8 cellular contexts compared by ENCODE assay signal in genomic region chr1:174743654-174744561, GRCh38.
A peak's percentile ranks its signal among the peaks of the same experiment; 100 is the strongest.
DNase-seq lines count a peak whose midpoint lies in the region; ATAC-seq, FAIRE-seq and TF ChIP-seq lines count a peak whose summit lies in the region.

No MANE protein-coding gene starts in this region.

- no peaks in the 10 kb centered on the region for H3K36me3 ChIP-seq in mammary epithelial cell (ENCODE audit: insufficient read depth, low read length)
- no peaks in the 10 kb centered on the region for H3K36me3 ChIP-seq in left lung

- no peak overlapping the region for H3K4me2 ChIP-seq in mammary epithelial cell (ENCODE audit: insufficient read depth, low read depth, low read length)

- H3K9me3 ChIP-seq in mammary epithelial cell (replicated peaks; ENCODE audit: insufficient read depth, low read length) (no peaks in the 10 kb centered on the region), left lung (no peaks in the 10 kb centered on the region)

- no peaks in the 10 kb centered on the region for H3K79me2 ChIP-seq in mammary epithelial cell (ENCODE audit: insufficient read depth, low read length)

- CTCF ChIA-PET in AG04449 (lab: Yijun Ruan, JAX) (interaction anchor here (0.7 to 12.1 kb wide), 20 partner anchors 9 to 1999 kb away, joined by 3 to 174 read pairs (median 5); no protein-coding TSS in a partner anchor), mammary epithelial cell (lab: Charles Lee; ENCODE audit: low non-redundant PET) (interaction anchor here (1.4 kb wide), 1 partner anchor 481 kb away, joined by 5 read pairs; no protein-coding TSS in a partner anchor)

- TF ChIP-seq CTCF in AG04449 (IDR thresholded peaks at IDR 0.05; ENCODE audit: insufficient read depth, low read length, missing control alignments) (peak; percentile 18), mammary epithelial cell (conservative IDR thresholded peaks at IDR 0.05 in 1 of 2, IDR thresholded peaks at IDR 0.05 in 1 of 2; ENCODE audit: extremely low read depth in 1 of 2, insufficient read depth in 1 of 2, low read depth in 1 of 2, low read length in 2 of 2) (peak; percentile 54 to 55), left lung (IDR thresholded peaks at IDR 0.05) (peak; percentile 46 to 51)

- dilution Hi-C loops in mammary epithelial cell (cut with HindIII; ENCODE audit: low sequenced_read_pairs) = loop anchor here (25.0 kb wide), 1 partner anchor 457 kb away; no protein-coding TSS in a partner anchor

- in situ Hi-C loops in mammary epithelial cell (cut with MboI; ENCODE audit: low sequenced_read_pairs in 2 of 2) = loop anchor here in 1 of 2 donors (5.0 to 25.0 kb wide), 2 partner anchors 482 to 657 kb away; no protein-coding TSS in a partner anchor

- H4K20me1 ChIP-seq in mammary epithelial cell (ENCODE audit: insufficient read depth, low read length) = no peaks in the 10 kb centered on the region

- FAIRE-seq in GM18507 (lab: Jason Lieb, UNC) = peak; percentile 70

- BruUV-seq in mammary epithelial cell (replicated peaks; lab: Mats Ljungman, UMichigan) = no TSS peak

- no peaks in the 10 kb centered on the region for H3K4me1 ChIP-seq in mammary epithelial cell (ENCODE audit: insufficient read depth, low read length)
- H3K4me1 ChIP-seq in left lung = peaks cover 0 to 39% of the 10 kb centered on the region in 2 donors

- intact Hi-C loops in mammary epithelial cell (cut with micrococcal nuclease) = loop anchor here (5.0 kb wide), 1 partner anchor 1997 kb away; no protein-coding TSS in a partner anchor
- intact Hi-C loops in left lung (cut with DNase I) = no loop called here

- H3K27me3 ChIP-seq in mammary epithelial cell (ENCODE audit: insufficient read depth, low read length) (no peaks in the 10 kb centered on the region), left lung (no peaks in the 10 kb centered on the region)

- ATAC-seq in left lung = peak; percentile 71

- no peak overlapping the region for H3K27ac ChIP-seq in mammary epithelial cell (ENCODE audit: insufficient read depth, low read depth, low read length)
- no peak overlapping the region for H3K27ac ChIP-seq in left lung
- H3K27ac ChIP-seq in substantia nigra (ENCODE audit: low read depth, low read length, poor library complexity, severe bottlenecking) = no peak overlapping the region

- DNase-seq in AG04449 (ENCODE audit: low read depth, low spot score) = no peak
- DNase-seq in GM18507 (ENCODE audit: extremely low spot score, insufficient read length, low read depth) = no peak
- DNase-seq in NCI-H446 treated with DMSO at 0.1 percent for 48 hours (lab: John Stamatoyannopoulos, UW) = peak; percentile 58
- peak; percentile 28 for DNase-seq in mammary epithelial cell
- DNase-seq in left lung = no peak
- no peak for DNase-seq in activated CD8-positive, alpha-beta memory T cell treated with anti-CD3 and anti-CD28 coated beads, Interleukin-2, amount 50 U/mL, for 4 hours
- no peak for DNase-seq in UCSD-AML1 (lab: John Stamatoyannopoulos, UW; ENCODE audit: unreplicated experiment)
- DNase-seq in substantia nigra (lab: John Stamatoyannopoulos, UW) = no peak

- H2AFZ ChIP-seq in mammary epithelial cell (ENCODE audit: low read depth, low read length) = no peak overlapping the region

- POLR2A ChIA-PET in AG04449 (lab: Yijun Ruan, JAX) = no interaction called here

- H3K9ac ChIP-seq in mammary epithelial cell (ENCODE audit: insufficient read depth, low read length) = no peak overlapping the region

- H3K4me3 ChIP-seq in AG04449 (ENCODE audit: low read depth, low read length) (no peak overlapping the region), mammary epithelial cell (replicated peaks in 1 of 3; ENCODE audit: insufficient read depth in 1 of 3, low read depth in 2 of 3, low read length in 3 of 3) (no peak overlapping the region), left lung (no peak overlapping the region)

- WGBS in mammary epithelial cell (ENCODE audit: low coverage, missing lambda C conversion rate) = 26% methylated on average over 4 of the region's 4 CpGs

Comparison
In these comparisons a context has a peak if more than half of its experiments do, and no peak if none do; other contexts are left out.
1. DNase-seq: peak in NCI-H446 treated with DMSO at 0.1 percent for 48 hours (single experiment) and mammary epithelial cell (single experiment); none in AG04449 (single experiment), GM18507 (single experiment), left lung (0 of 2), activated CD8-positive, alpha-beta memory T cell treated with anti-CD3 and anti-CD28 coated beads, Interleukin-2, amount 50 U/mL, for 4 hours (single experiment), UCSD-AML1 (single experiment) and substantia nigra (0 of 49).
2. Peak in every context shown above with its lines, with median percentiles within 50 percentile points of each other: CTCF ChIP-seq.